Comparison of ENCODE assay signal across 16 cellular contexts in the genomic region with DNA sequence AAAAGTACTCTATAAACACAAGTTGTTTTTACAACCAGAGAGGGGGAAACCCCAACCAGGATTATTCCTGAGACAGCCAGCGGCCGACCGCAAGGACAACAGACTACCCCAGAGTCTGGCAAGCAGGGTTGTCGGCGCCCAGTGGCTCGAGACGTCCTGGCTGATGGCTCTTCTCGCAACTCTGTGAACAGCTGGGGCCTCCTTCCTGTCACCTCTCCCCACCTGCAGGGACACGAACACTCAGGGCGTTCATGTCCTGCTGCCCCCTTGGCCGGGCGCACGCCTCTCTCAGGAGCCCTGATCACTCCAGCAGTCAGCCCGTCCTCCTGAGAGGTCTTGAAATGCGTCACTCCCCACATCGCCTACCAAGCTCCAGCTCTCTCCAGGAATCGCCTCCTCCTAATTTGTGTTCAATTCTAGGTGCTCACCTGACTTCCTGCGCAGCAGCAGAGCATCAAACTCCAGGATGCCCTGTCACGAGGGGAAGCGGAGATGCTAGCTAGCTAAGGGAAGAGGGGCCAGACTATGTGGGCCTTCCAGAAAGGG. TPM values are rescaled to one million over a fixed set of nuclear protein-coding genes. Genes with fewer than 3 reads are reported as not detected.
DNase-seq lines count a peak whose midpoint lies in the region; ATAC-seq and TF ChIP-seq lines count a peak whose summit lies in the region.
"Had no signal": no experiment of that assay in that cellular context is flagged by ENCODE, and none has a peak within 500 bp of the region (broad histone marks: within the 10 kb centered on the region; RNA-seq: fewer than 3 reads in every experiment).

No MANE protein-coding gene starts in this region.

- no peak overlapping the region for H2AFZ ChIP-seq in OCI-LY1 (ENCODE audit: low read length)

- ATAC-seq in gastrocnemius medialis (no peak), HG03442 (IDR thresholded peaks at IDR 0.05; ENCODE audit: unreplicated experiment) (no peak), esophagus mucosa (no peak)
- ATAC-seq: PC-3 had no signal

- peak overlapping the region; percentile 10 for H3K27ac ChIP-seq in OCI-LY1 (ENCODE audit: low read depth, low read length, poor library complexity, severe bottlenecking)
- no peak overlapping the region for H3K27ac ChIP-seq in brain microvascular endothelial cell
- peak overlapping the region; percentile 71 to 90 (median 82) for H3K27ac ChIP-seq in gastrocnemius medialis
- H3K27ac ChIP-seq: SJCRH30 had no signal

- no peak overlapping the region for H3K9ac ChIP-seq in OCI-LY1 (ENCODE audit: low read length)

- intact Hi-C loops in gastrocnemius medialis (cut with DNase I; ENCODE audit: low total_unique reads), result no loop called here

- H3K36me3 ChIP-seq in OCI-LY1 (ENCODE audit: insufficient read depth, low read length) (peaks cover 10% of the 10 kb centered on the region), brain microvascular endothelial cell (replicated peaks) (peaks cover 34% of the 10 kb centered on the region), gastrocnemius medialis (no peaks in the 10 kb centered on the region)
- H3K36me3 ChIP-seq: SJCRH30 had no signal

- H3K9me3 ChIP-seq in OCI-LY1 (ENCODE audit: low read length), result no peaks in the 10 kb centered on the region
- H3K9me3 ChIP-seq in gastrocnemius medialis, result no peaks in the 10 kb centered on the region
- H3K9me3 ChIP-seq: SJCRH30 had no signal

- no peak for TF ChIP-seq CTCF in OCI-LY1 (IDR thresholded peaks at IDR 0.05; ENCODE audit: low read length)
- TF ChIP-seq CTCF in brain microvascular endothelial cell (IDR thresholded peaks at IDR 0.05; ENCODE audit: low read depth, low read length, missing control alignments), result peak; percentile 19
- TF ChIP-seq CTCF in gastrocnemius medialis (IDR thresholded peaks at IDR 0.05 in 4 of 5, conservative IDR thresholded peaks at IDR 0.05 in 1 of 5), result no peak

- TF ChIP-seq POLR2A in gastrocnemius medialis (IDR thresholded peaks at IDR 0.05), result no peak

- in situ Hi-C loops in brain microvascular endothelial cell (cut with HindIII; ENCODE audit: low pct_ligation_motif_present, low sequenced_read_pairs), result no loop called here
- in situ Hi-C loops in gastrocnemius medialis (cut with MboI; ENCODE audit: low sequenced_read_pairs in 4 of 4), result loop anchor here (10.0 kb wide), 4 partner anchors 175 to 215 kb away; no protein-coding TSS in a partner anchor

- H3F3A ChIP-seq in OCI-LY1 (ENCODE audit: insufficient read depth, low read length), result no peaks in the 10 kb centered on the region

- H3K4me2 ChIP-seq in OCI-LY1 (ENCODE audit: low read length), result no peak overlapping the region

- H3K27me3 ChIP-seq in OCI-LY1 (ENCODE audit: insufficient read depth, low read length) (no peaks in the 10 kb centered on the region), brain microvascular endothelial cell (replicated peaks) (no peaks in the 10 kb centered on the region), gastrocnemius medialis (no peaks in the 10 kb centered on the region)
- H3K27me3 ChIP-seq: SJCRH30 had no signal

- DNase-seq in brain microvascular endothelial cell, result peak; percentile 76
- DNase-seq in iris pigment epithelial cell (ENCODE audit: low read depth), result peak; percentile 66
- no peak for DNase-seq in gastrocnemius medialis
- DNase-seq in NCI-H2029 treated with DMSO at 0.1 percent for 48 hours (lab: John Stamatoyannopoulos, UW), result no peak
- DNase-seq in C1 segment of cervical spinal cord (lab: John Stamatoyannopoulos, UW), result no peak
- DNase-seq: COR-L47, DMS53, H7, NCI-H1417 treated with DMSO at 0.1 percent for 48 hours, NCI-H2081, NCI-H748 treated with DMSO at 0.1 percent for 48 hours, PC-3, SJCRH30 had no signal

- H3K9me2 ChIP-seq in OCI-LY1 (ENCODE audit: low read depth, low read length), result no peaks in the 10 kb centered on the region

- no peaks in the 10 kb centered on the region for H3K79me2 ChIP-seq in OCI-LY1 (ENCODE audit: insufficient read depth, low read length)

- H3K4me3 ChIP-seq in OCI-LY1 (ENCODE audit: low read depth, low read length, poor library complexity, severe bottlenecking) (no peak overlapping the region), brain microvascular endothelial cell (ENCODE audit: low read depth, low read length) (no peak overlapping the region), gastrocnemius medialis (no peak overlapping the region)
- H3K4me3 ChIP-seq: SJCRH30 had no signal

- H3K4me1 ChIP-seq in OCI-LY1 (ENCODE audit: insufficient read depth, low read length, severe bottlenecking) (peaks cover 44% of the 10 kb centered on the region), gastrocnemius medialis (peaks cover 12 to 34% of the 10 kb centered on the region in 2 donors)

- H4K20me1 ChIP-seq in OCI-LY1 (ENCODE audit: insufficient read depth, low read length), result no peaks in the 10 kb centered on the region

RNA-seq across cellular contexts. Expression of a gene that starts 23.5 kb away (rescaled TPM):
- total RNA-seq in gastrocnemius medialis (10 to 100 TPM in 2 of 4 donors, 1 to 10 TPM in 2; 6.9 to 11.4 (median 10.6) TPM), esophagus mucosa (9.4 TPM)

RNA-seq across cellular contexts. Expression of a gene that starts 40.3 kb away (rescaled TPM):
- 100 to 1,000 TPM; 174 to 628 (median 303) TPM for total RNA-seq in gastrocnemius medialis
- total RNA-seq in esophagus mucosa, result 3,468 TPM

Comparison
In these comparisons a context has a peak if more than half of its experiments do, and no peak if none do; other contexts are left out.
1. DNase-seq: peak in brain microvascular endothelial cell (single experiment) and iris pigment epithelial cell (single experiment); none in gastrocnemius medialis (0 of 2), NCI-H2029 treated with DMSO at 0.1 percent for 48 hours (single experiment) and C1 segment of cervical spinal cord (0 of 14).